10 cellular contexts compared by ENCODE assay signal in genomic region chr12:50786498-50787231, GRCh38. TPM values are rescaled to one million over a fixed set of nuclear protein-coding genes. Genes with fewer than 3 reads are reported as not detected.
DNase-seq lines count a peak whose midpoint lies in the region; ATAC-seq, FAIRE-seq and TF ChIP-seq lines count a peak whose summit lies in the region.
"Had no signal": no experiment of that assay in that cellular context is flagged by ENCODE, and none has a peak within 500 bp of the region (broad histone marks: within the 10 kb centered on the region; RNA-seq: fewer than 3 reads in every experiment).

No MANE protein-coding gene starts in this region.

- TF ChIP-seq CTCF in CD4-positive, alpha-beta T cell (IDR thresholded peaks at IDR 0.05) = no peak
- TF ChIP-seq CTCF in endothelial cell of umbilical vein (IDR thresholded peaks at IDR 0.05; ENCODE audit: extremely low read depth in 1 of 2, insufficient read depth in 1 of 2, low read depth in 1 of 2, low read length in 2 of 2) (no peak), neural crest cell (conservative IDR thresholded peaks at IDR 0.05) (no peak)

- H3K36me3 Mint-ChIP-seq in CD4-positive, alpha-beta T cell (ENCODE audit: low read depth) = peaks cover 62% of the 10 kb centered on the region
- peaks cover 25% of the 10 kb centered on the region for H3K36me3 Mint-ChIP-seq in neural crest cell (ENCODE audit: low read depth)

- H3K27ac Mint-ChIP-seq in CD4-positive, alpha-beta T cell = peak overlapping the region; percentile 6
- peak overlapping the region; percentile 62 for H3K27ac Mint-ChIP-seq in neural crest cell (ENCODE audit: unreplicated experiment)

- TSS peak; percentile 97 for BruUV-seq in endothelial cell of umbilical vein (replicated peaks; lab: Mats Ljungman, UMichigan)

- no peak for TF ChIP-seq POLR2A in endothelial cell of umbilical vein (IDR thresholded peaks at IDR 0.05; ENCODE audit: low read depth, low read length)

- H3K36me3 ChIP-seq in endothelial cell of umbilical vein (ENCODE audit: control insufficient read depth in 2 of 2, extremely low read depth in 1 of 2, insufficient read depth in 2 of 2, low read length in 2 of 2) = no peaks in the 10 kb centered on the region

- H3K9me3 Mint-ChIP-seq in CD4-positive, alpha-beta T cell = no peaks in the 10 kb centered on the region
- H3K9me3 Mint-ChIP-seq in neural crest cell = peaks cover 5% of the 10 kb centered on the region

- no peaks in the 10 kb centered on the region for H3K9me1 ChIP-seq in endothelial cell of umbilical vein (replicated peaks; ENCODE audit: control insufficient read depth, extremely low read depth, insufficient read depth, low read length)

- no peaks in the 10 kb centered on the region for H3K27me3 ChIP-seq in CD4-positive, alpha-beta T cell (ENCODE audit: control insufficient read depth, insufficient read depth, low read length)
- no peaks in the 10 kb centered on the region for H3K27me3 ChIP-seq in endothelial cell of umbilical vein (ENCODE audit: control insufficient read depth in 2 of 2, insufficient read depth in 2 of 2, low read length in 2 of 2)

- H3K4me2 ChIP-seq in endothelial cell of umbilical vein (ENCODE audit: insufficient read depth, low read length) = peak overlapping the region; percentile 73

- POLR2A ChIA-PET in CD4-positive, alpha-beta T cell (lab: Charles Lee) = interaction anchor here (1.2 kb wide), 1 partner anchor 48 kb away, joined by 3 read pairs; no protein-coding TSS in a partner anchor
- POLR2A ChIA-PET in endothelial cell of umbilical vein (lab: Charles Lee) = no interaction called here

- no peak overlapping the region for H3K27ac ChIP-seq in CD4-positive, alpha-beta T cell (ENCODE audit: low read depth, low read length)
- peak overlapping the region; percentile 98 for H3K27ac ChIP-seq in endothelial cell of umbilical vein (ENCODE audit: insufficient read depth, low read depth, low read length)

- H3K9me3 ChIP-seq in CD4-positive, alpha-beta T cell (ENCODE audit: control insufficient read depth, low read length) = no peaks in the 10 kb centered on the region
- no peaks in the 10 kb centered on the region for H3K9me3 ChIP-seq in endothelial cell of umbilical vein (replicated peaks; ENCODE audit: control insufficient read depth, insufficient read depth, low read length)

- peaks cover 13% of the 10 kb centered on the region for H3K79me2 ChIP-seq in endothelial cell of umbilical vein (ENCODE audit: control insufficient read depth, insufficient read depth, low read length)

- no peaks in the 10 kb centered on the region for H4K20me1 ChIP-seq in endothelial cell of umbilical vein (replicated peaks; ENCODE audit: control insufficient read depth, extremely low read depth, insufficient read depth, low read length)

- H3K4me3 Mint-ChIP-seq in CD4-positive, alpha-beta T cell = no peak overlapping the region
- H3K4me3 Mint-ChIP-seq in neural crest cell = no peak overlapping the region

- CTCF ChIA-PET in CD4-positive, alpha-beta T cell (lab: Charles Lee) = no interaction called here
- CTCF ChIA-PET in endothelial cell of umbilical vein (lab: Charles Lee) = interaction anchor here (0.6 to 2.2 kb wide), 8 partner anchors 9 to 199 kb away, joined by 3 to 30 read pairs (median 4); partner anchors contain the start of gene ATF1

- peak; percentile 96 for FAIRE-seq in endothelial cell of umbilical vein (lab: Jason Lieb, UNC)

- dilution Hi-C loops in endothelial cell of umbilical vein (cut with MboI; ENCODE audit: extremely low pct_ligation_motif_present, low sequenced_read_pairs) = no loop called here

- no peak for DNase-seq in CD4-positive, alpha-beta T cell
- DNase-seq in LHCN-M2 (ENCODE audit: low read depth) (peak; percentile 98), endothelial cell of umbilical vein (ENCODE audit: low read depth, low spot score) (peak; percentile 81), neural crest cell (ENCODE audit: low read depth, low spot score) (no peak), middle frontal gyrus (ENCODE audit: extremely low spot score, low spot score) (no peak), globus pallidus (ENCODE audit: low spot score) (no peak)
- no peak for DNase-seq in activated CD4-positive, CD25-positive, alpha-beta regulatory T cell (lab: John Stamatoyannopoulos, UW)
- DNase-seq: activated CD4-positive, CD25-positive, alpha-beta regulatory T cell treated with anti-CD3 and anti-CD28 coated beads, Interleukin-2, amount 50 U/mL, for 72 hours; NCI-H1417 treated with DMSO at 0.1 percent for 48 hours had no signal

- intact Hi-C loops in CD4-positive, alpha-beta T cell (cut with DNase I, micrococcal nuclease) = no loop called here
- intact Hi-C loops in endothelial cell of umbilical vein (cut with micrococcal nuclease) = loop anchor here (2.0 kb wide), 1 partner anchor 22 kb away; the partner anchor contains the start of gene ATF1

- H3K4me1 ChIP-seq in endothelial cell of umbilical vein (ENCODE audit: control insufficient read depth, extremely low read depth, insufficient read depth, low read length) = peaks cover 21% of the 10 kb centered on the region

- H3K4me1 Mint-ChIP-seq in CD4-positive, alpha-beta T cell (ENCODE audit: low read depth) = peaks cover 19% of the 10 kb centered on the region
- H3K4me1 Mint-ChIP-seq in neural crest cell = no peaks in the 10 kb centered on the region

- H2AFZ ChIP-seq in endothelial cell of umbilical vein (ENCODE audit: low read depth, low read length) = peak overlapping the region; percentile 51

- H3K4me3 ChIP-seq in endothelial cell of umbilical vein (replicated peaks in 1 of 3; ENCODE audit: insufficient read depth in 1 of 3, low read depth in 1 of 3, low read length in 3 of 3) = no peak overlapping the region

- peak overlapping the region; percentile 86 for H3K9ac ChIP-seq in endothelial cell of umbilical vein (replicated peaks; ENCODE audit: extremely low read depth, insufficient read depth, low read length)

- no peak for ATAC-seq in CD4-positive, alpha-beta T cell (ENCODE audit: poor library complexity)
- ATAC-seq in HG02870 (IDR thresholded peaks at IDR 0.05; ENCODE audit: unreplicated experiment) = no peak

- no peaks in the 10 kb centered on the region for H3K27me3 Mint-ChIP-seq in CD4-positive, alpha-beta T cell
- no peaks in the 10 kb centered on the region for H3K27me3 Mint-ChIP-seq in neural crest cell (ENCODE audit: low read depth)

TF ChIP-seq in endothelial cell of umbilical vein, 7 proteins besides CTCF, POLR2A, EP300 and RAD21:
- TF ChIP-seq JUN (IDR thresholded peaks at IDR 0.05; ENCODE audit: borderline replicate concordance, insufficient read depth, insufficient read length, low read depth) = peak; percentile 85
- peak; percentile 93 for TF ChIP-seq FOS (IDR thresholded peaks at IDR 0.05; ENCODE audit: borderline replicate concordance, insufficient read depth, low read length)
- TF ChIP-seq POLR2AphosphoS5 (IDR thresholded peaks at IDR 0.05; ENCODE audit: insufficient read depth, low read depth, low read length) = peak; percentile 82
- TF ChIP-seq GATA2 (IDR thresholded peaks at IDR 0.05; ENCODE audit: insufficient read depth, insufficient read length, low read depth, low read length) = no peak
- TF ChIP-seq EZH2 (IDR thresholded peaks at IDR 0.05; ENCODE audit: borderline replicate concordance, low read depth, low read length, severe bottlenecking) = no peak
- TF ChIP-seq MAX (IDR thresholded peaks at IDR 0.05; ENCODE audit: insufficient read depth, insufficient read length) = no peak

RNA-seq across cellular contexts. Expression of gene ATF1, which starts 22.8 kb away (rescaled TPM):
- 10 to 100 TPM; 11.3 TPM for total RNA-seq in CD4-positive, alpha-beta T cell
- total RNA-seq in LHCN-M2 (2014; rRNA removed) (21.9 and 22.0 TPM in 2 replicates), endothelial cell of umbilical vein (26.7 and 26.9 TPM in 2 replicates), neural crest cell (25.0 and 31.7 TPM in 2 replicates)
- 16.6 TPM for polyA plus RNA-seq in LHCN-M2 (2012)
- polyA plus RNA-seq in endothelial cell of umbilical vein = 14.5 and 19.4 TPM in 2 replicates
- polyA plus RNA-seq in endothelial cell of umbilical vein (2011; cell fraction: cytosol; rRNA removed) = 21.6 and 29.5 TPM in 2 replicates
- 11.7 and 13.2 TPM in 2 replicates for polyA plus RNA-seq in endothelial cell of umbilical vein (2011; cell fraction: nucleus; rRNA removed)
- 18.1 and 18.3 TPM in 2 replicates for polyA plus RNA-seq in endothelial cell of umbilical vein (2012)
- polyA minus RNA-seq in endothelial cell of umbilical vein = 29.5 and 40.1 TPM in 2 replicates
- 81.9 TPM for polyA minus RNA-seq in endothelial cell of umbilical vein (2011; cell fraction: cytosol; rRNA and poly(A)+ RNA removed)
- polyA minus RNA-seq in endothelial cell of umbilical vein (2011; cell fraction: nucleus; rRNA and poly(A)+ RNA removed) = 15.2 and 16.6 TPM in 2 replicates

RNA-seq across cellular contexts. Expression of gene TMPRSS12, which starts 56.1 kb away (rescaled TPM):
- total RNA-seq in CD4-positive, alpha-beta T cell = not detected
- total RNA-seq in LHCN-M2 (2014; rRNA removed) = not detected in 2 replicates
- polyA plus RNA-seq in LHCN-M2 (2012) = not detected
- not detected in 2 replicates for total RNA-seq in endothelial cell of umbilical vein
- not detected in 2 replicates for polyA plus RNA-seq in endothelial cell of umbilical vein
- polyA plus RNA-seq in endothelial cell of umbilical vein (2011; cell fraction: cytosol; rRNA removed) = not detected in 2 replicates
- not detected in 2 replicates for polyA plus RNA-seq in endothelial cell of umbilical vein (2011; cell fraction: nucleus; rRNA removed)
- polyA plus RNA-seq in endothelial cell of umbilical vein (2012) = not detected in 2 replicates
- polyA minus RNA-seq in endothelial cell of umbilical vein = not detected in 2 replicates
- not detected for polyA minus RNA-seq in endothelial cell of umbilical vein (2011; cell fraction: cytosol; rRNA and poly(A)+ RNA removed)
- polyA minus RNA-seq in endothelial cell of umbilical vein (2011; cell fraction: nucleus; rRNA and poly(A)+ RNA removed) = not detected in 2 replicates
- not detected in 2 replicates for total RNA-seq in neural crest cell

Comparison
In these comparisons a context has a peak if more than half of its experiments do, and no peak if none do; other contexts are left out.
1. DNase-seq: peak in LHCN-M2 (single experiment) and endothelial cell of umbilical vein (single experiment); none in CD4-positive, alpha-beta T cell (0 of 10), neural crest cell (single experiment), middle frontal gyrus (single experiment), globus pallidus (single experiment) and activated CD4-positive, CD25-positive, alpha-beta regulatory T cell (0 of 4).